ENCODE assay signal across 12 cellular contexts in genomic region chr12:16474801-16475200, GRCh38.
DNase-seq lines count a peak whose midpoint lies in the region; TF ChIP-seq lines count a peak whose summit lies in the region.
"Had no signal": no experiment of that assay in that cellular context is flagged by ENCODE, and none has a peak within 500 bp of the region (broad histone marks: within the 10 kb centered on the region; RNA-seq: fewer than 3 reads in every experiment).

No MANE protein-coding gene starts in this region.

- H3K56ac ChIP-seq in H9 (ENCODE audit: insufficient read length, low read depth, low read length), result no peak overlapping the region

- H3K9ac ChIP-seq in mammary epithelial cell (ENCODE audit: insufficient read depth, low read length), result no peak overlapping the region
- H3K9ac ChIP-seq in H9 (ENCODE audit: extremely low read depth, insufficient read length, low read length), result no peak overlapping the region

- POLR2A ChIA-PET in MCF 10A (lab: Yijun Ruan, JAX), result no interaction called here

- no peak overlapping the region for H2BK20ac ChIP-seq in H9 (ENCODE audit: low read depth, low read length, poor library complexity, severe bottlenecking)

- no peak overlapping the region for H2BK12ac ChIP-seq in H9 (ENCODE audit: insufficient read length, low read depth, low read length)

- H3K79me2 ChIP-seq in mammary epithelial cell (ENCODE audit: insufficient read depth, low read length), result no peaks in the 10 kb centered on the region
- no peaks in the 10 kb centered on the region for H3K79me2 ChIP-seq in H9 (ENCODE audit: insufficient read depth, low read length)

- no peak overlapping the region for H4K5ac ChIP-seq in H9 (ENCODE audit: insufficient read length, low read depth, low read length)

- intact Hi-C loops in MCF 10A (cut with micrococcal nuclease), result no loop called here
- intact Hi-C loops in mammary epithelial cell (cut with micrococcal nuclease), result no loop called here

- no peaks in the 10 kb centered on the region for H3K9me3 Mint-ChIP-seq in MCF 10A (ENCODE audit: unreplicated experiment)
- H3K9me3 Mint-ChIP-seq in H9, result no peaks in the 10 kb centered on the region

- no peak overlapping the region for H4K91ac ChIP-seq in H9 (ENCODE audit: insufficient read length, low read depth, low read length)

- CTCF ChIA-PET in MCF 10A (lab: Yijun Ruan, JAX) (interaction anchor here (0.8 to 1.3 kb wide), 3 partner anchors 10 to 314 kb away, joined by 3 to 5 read pairs (median 4); no protein-coding TSS in a partner anchor), mammary epithelial cell (lab: Charles Lee; ENCODE audit: low non-redundant PET) (no interaction called here)

- H3K27ac ChIP-seq in mammary epithelial cell (ENCODE audit: insufficient read depth, low read depth, low read length) (no peak overlapping the region), H9 (ENCODE audit: insufficient read length, low read depth, low read length) (no peak overlapping the region)
- H3K27ac ChIP-seq: A549, C4-2B had no signal

- H4K8ac ChIP-seq in H9 (replicated peaks; ENCODE audit: insufficient read length, low read depth, low read length), result no peak overlapping the region

- dilution Hi-C loops in mammary epithelial cell (cut with HindIII; ENCODE audit: low sequenced_read_pairs), result no loop called here

- H2BK120ac ChIP-seq in H9 (ENCODE audit: low read depth, low read length, poor library complexity, severe bottlenecking), result no peak overlapping the region

- H3K36me3 Mint-ChIP-seq in MCF 10A (ENCODE audit: insufficient read depth, unreplicated experiment), result no peaks in the 10 kb centered on the region
- no peaks in the 10 kb centered on the region for H3K36me3 Mint-ChIP-seq in H9 (ENCODE audit: insufficient read depth in 1 of 3, low read depth in 3 of 3)
- H3K36me3 Mint-ChIP-seq: CD4-positive, alpha-beta memory T cell had no signal

- H3K36me3 ChIP-seq in mammary epithelial cell (ENCODE audit: insufficient read depth, low read length), result no peaks in the 10 kb centered on the region
- H3K36me3 ChIP-seq: BE2C had no signal

- no peak overlapping the region for H3K14ac ChIP-seq in H9 (ENCODE audit: insufficient read depth, low read length)

- H3K27ac Mint-ChIP-seq in MCF 10A (ENCODE audit: low read depth, unreplicated experiment) (peak overlapping the region; percentile 12), H9 (no peak overlapping the region)
- H3K27ac Mint-ChIP-seq: CD4-positive, alpha-beta memory T cell had no signal

- no peak overlapping the region for H3K4ac ChIP-seq in H9 (ENCODE audit: low read depth, low read length)

- 35% methylated on average over 2 of the region's 2 CpGs for WGBS in mammary epithelial cell (ENCODE audit: low coverage, missing lambda C conversion rate)
- whole genome bisulfite sequencing in H9 (ENCODE audit: extremely low coverage, insufficient read length, low lambda C conversion rate), result no CpG with 5 or more reads among the region's 2 CpGs

- H3K27me3 ChIP-seq in mammary epithelial cell (ENCODE audit: insufficient read depth, low read length) (no peaks in the 10 kb centered on the region), H9 (ENCODE audit: insufficient read depth, low read length) (no peaks in the 10 kb centered on the region)
- H3K27me3 ChIP-seq: BE2C had no signal

- no peak overlapping the region for H3K23ac ChIP-seq in H9 (ENCODE audit: insufficient read length, low read depth, low read length)

- BruUV-seq in MCF 10A (replicated peaks; lab: Mats Ljungman, UMichigan) (no TSS peak), mammary epithelial cell (replicated peaks; lab: Mats Ljungman, UMichigan) (no TSS peak)

- H2AK5ac ChIP-seq in H9 (ENCODE audit: insufficient read length, low read length), result no peak overlapping the region

- no peak overlapping the region for H3K4me3 ChIP-seq in mammary epithelial cell (replicated peaks in 1 of 3; ENCODE audit: insufficient read depth in 1 of 3, low read depth in 2 of 3, low read length in 3 of 3)
- H3K4me3 ChIP-seq: A549 had no signal

- no peak overlapping the region for H2BK5ac ChIP-seq in H9 (ENCODE audit: insufficient read length, low read length)

- H3K4me1 ChIP-seq in mammary epithelial cell (ENCODE audit: insufficient read depth, low read length) (no peaks in the 10 kb centered on the region), H9 (ENCODE audit: insufficient read depth, low read length) (no peaks in the 10 kb centered on the region)
- H3K4me1 ChIP-seq: A549, BE2C had no signal

- H3K27me3 Mint-ChIP-seq in MCF 10A (ENCODE audit: insufficient read depth, unreplicated experiment) (no peaks in the 10 kb centered on the region), H9 (ENCODE audit: low read depth) (no peaks in the 10 kb centered on the region)
- H3K27me3 Mint-ChIP-seq: CD4-positive, alpha-beta memory T cell had no signal

- no peak overlapping the region for H3K4me3 Mint-ChIP-seq in MCF 10A (ENCODE audit: unreplicated experiment)
- no peak overlapping the region for H3K4me3 Mint-ChIP-seq in H9

- no peak overlapping the region for H2AFZ ChIP-seq in mammary epithelial cell (ENCODE audit: low read depth, low read length)
- no peak overlapping the region for H2AFZ ChIP-seq in H9 (ENCODE audit: low read length)

- H3K4me2 ChIP-seq in mammary epithelial cell (ENCODE audit: insufficient read depth, low read depth, low read length), result no peak overlapping the region
- H3K4me2 ChIP-seq in H9 (ENCODE audit: insufficient read depth, insufficient read length, low read length), result no peak overlapping the region
- H3K4me2 ChIP-seq: A549 had no signal

- in situ Hi-C loops in mammary epithelial cell (cut with MboI; ENCODE audit: low sequenced_read_pairs in 2 of 2), result no loop called here

- no peak for TF ChIP-seq CTCF in MCF 10A (IDR thresholded peaks at IDR 0.05; ENCODE audit: unreplicated experiment)
- TF ChIP-seq CTCF in mammary epithelial cell (conservative IDR thresholded peaks at IDR 0.05 in 1 of 2, IDR thresholded peaks at IDR 0.05 in 1 of 2; ENCODE audit: extremely low read depth in 1 of 2, insufficient read depth in 1 of 2, low read depth in 1 of 2, low read length in 2 of 2), result no peak
- no peak for TF ChIP-seq CTCF in H9 (conservative IDR thresholded peaks at IDR 0.05)

- H3K9me3 ChIP-seq in mammary epithelial cell (replicated peaks; ENCODE audit: insufficient read depth, low read length), result no peaks in the 10 kb centered on the region
- H3K9me3 ChIP-seq in H9 (ENCODE audit: control insufficient read depth, low read depth, low read length), result no peaks in the 10 kb centered on the region
- H3K9me3 ChIP-seq: A549, BE2C had no signal

- H3K4me1 Mint-ChIP-seq in MCF 10A (ENCODE audit: insufficient read depth, unreplicated experiment), result no peaks in the 10 kb centered on the region
- H3K4me1 Mint-ChIP-seq in H9, result no peaks in the 10 kb centered on the region
- H3K4me1 Mint-ChIP-seq: CD4-positive, alpha-beta memory T cell had no signal

- DNase-seq in MCF 10A (ENCODE audit: unreplicated experiment), result no peak
- DNase-seq in mammary epithelial cell, result no peak
- DNase-seq in NCI-H2081 treated with DMSO at 0.1 percent for 48 hours (lab: John Stamatoyannopoulos, UW), result peak; percentile 95
- DNase-seq in NCI-H774 (lab: John Stamatoyannopoulos, UW), result peak; percentile 40
- no peak for DNase-seq in H9
- no peak for DNase-seq in SIG-M5 treated with dmso at 0.1 percent for 504 hours (lab: John Stamatoyannopoulos, UW; ENCODE audit: unreplicated experiment)
- DNase-seq: BE2C; CD4-positive, alpha-beta memory T cell; COR-L47; DMS153 had no signal

- H3K79me1 ChIP-seq in H9 (ENCODE audit: insufficient read depth, low read depth, low read length, poor library complexity, severe bottlenecking), result no peaks in the 10 kb centered on the region

- H3T11ph ChIP-seq in H9 (ENCODE audit: low read length), result no peak overlapping the region

- no peak overlapping the region for H3K18ac ChIP-seq in H9 (ENCODE audit: insufficient read length, low read depth, low read length)

- no peaks in the 10 kb centered on the region for H3K23me2 ChIP-seq in H9 (ENCODE audit: insufficient read length, low read depth, low read length, poor library complexity, severe bottlenecking)

- no peak overlapping the region for H2BK15ac ChIP-seq in H9 (ENCODE audit: low read depth, low read length)

- no peaks in the 10 kb centered on the region for H4K20me1 ChIP-seq in mammary epithelial cell (ENCODE audit: insufficient read depth, low read length)
- H4K20me1 ChIP-seq in H9 (ENCODE audit: control insufficient read depth, insufficient read depth, insufficient read length), result no peaks in the 10 kb centered on the region

Comparison
In these comparisons a context has a peak if more than half of its experiments do, and no peak if none do; other contexts are left out.
1. DNase-seq: peak in NCI-H2081 treated with DMSO at 0.1 percent for 48 hours (single experiment) and NCI-H774 (single experiment); none in MCF 10A (single experiment), mammary epithelial cell (single experiment), H9 (single experiment) and SIG-M5 treated with dmso at 0.1 percent for 504 hours (single experiment).